Comparison of ENCODE assay signal across 21 cellular contexts in genomic region chr14:55066223-55066622, GRCh38. TPM values are rescaled to one million over a fixed set of nuclear protein-coding genes. Genes with fewer than 3 reads are reported as not detected.
DNase-seq lines count a peak whose midpoint lies in the region; ATAC-seq, FAIRE-seq and TF ChIP-seq lines count a peak whose summit lies in the region.
"Had no signal": no experiment of that assay in that cellular context is flagged by ENCODE, and none has a peak within 500 bp of the region (broad histone marks: within the 10 kb centered on the region; RNA-seq: fewer than 3 reads in every experiment).

No MANE protein-coding gene starts in this region.

- H3K4me3 ChIP-seq in cardiac muscle cell (no peak overlapping the region), right atrium auricular region (no peak overlapping the region), ascending aorta (no peak overlapping the region), spleen (no peak overlapping the region), esophagus squamous epithelium (no peak overlapping the region)
- H3K4me3 ChIP-seq: SJCRH30 had no signal

- H3K27ac ChIP-seq in cardiac muscle cell (peak overlapping the region; percentile 49), right atrium auricular region (peak overlapping the region in 1 of 2 donors; percentile 31), ascending aorta (peak overlapping the region; percentile 60 to 75), spleen (peak overlapping the region in 5 of 8 donors; percentile 1 to 55 (median 34)), esophagus squamous epithelium (no peak overlapping the region)
- H3K27ac ChIP-seq: HL-60, SJCRH30 had no signal

- DNase-seq in cardiac muscle cell (ENCODE audit: low read depth in 1 of 2, low spot score in 1 of 2): no peak
- DNase-seq in right atrium auricular region (ENCODE audit: low spot score): no peak
- DNase-seq in GM19239 (ENCODE audit: insufficient read length, low spot score): no peak
- no peak for DNase-seq in ascending aorta (ENCODE audit: low spot score in 2 of 2)
- DNase-seq in spleen: no peak
- no peak for DNase-seq in NCI-H1092 treated with DMSO at 0.1 percent for 48 hours (lab: John Stamatoyannopoulos, UW)
- DNase-seq in esophagus squamous epithelium (lab: John Stamatoyannopoulos, UW): no peak
- DNase-seq: CD4-positive, CD25-positive, alpha-beta regulatory T cell; DMS79 treated with DMSO at 0.1 percent for 48 hours; GDM1; KBM-7; NCI-H1048; NCI-H2227 treated with DMSO at 0.1 percent for 48 hours; NCI-H526; OCI-M1; RPMI8226; SJCRH30 had no signal

- H3K36me3 ChIP-seq in cardiac muscle cell (peaks cover 43% of the 10 kb centered on the region), right atrium auricular region (peaks cover 30% of the 10 kb centered on the region), ascending aorta (peaks cover 11 to 21% of the 10 kb centered on the region in 2 donors), spleen (peaks cover 0 to 67% (median 32%) of the 10 kb centered on the region in 6 donors), esophagus squamous epithelium (peaks cover 0 to 67% (median 12%) of the 10 kb centered on the region in 3 donors)

- TF ChIP-seq POLR2A in spleen (IDR thresholded peaks at IDR 0.05) (no peak), esophagus squamous epithelium (IDR thresholded peaks at IDR 0.05) (no peak)

- intact Hi-C loops in ascending aorta (cut with DNase I) (no loop called here), spleen (cut with DNase I; ENCODE audit: low total_unique reads) (no loop called here), esophagus squamous epithelium (cut with DNase I) (no loop called here)

- FAIRE-seq in GM19239 (lab: Jason Lieb, UNC): peak; percentile 4
- FAIRE-seq: D721Med had no signal

- WGBS in spleen, 5 donors: 78 to 88% (median 87%) methylated on average over 1 of the region's 1 CpG
- whole genome bisulfite sequencing in esophagus squamous epithelium, 2 donors: 85 to 90% methylated on average over 1 of the region's 1 CpG

- ATAC-seq in GM21423 (IDR thresholded peaks at IDR 0.05; ENCODE audit: unreplicated experiment): no peak
- ATAC-seq: HCT116 had no signal

- no peak for TF ChIP-seq CTCF in cardiac muscle cell (IDR thresholded peaks at IDR 0.05; ENCODE audit: low read depth, low read length)
- no peak for TF ChIP-seq CTCF in right atrium auricular region (IDR thresholded peaks at IDR 0.05)
- TF ChIP-seq CTCF in ascending aorta (IDR thresholded peaks at IDR 0.05): no peak
- no peak for TF ChIP-seq CTCF in spleen (IDR thresholded peaks at IDR 0.05 in 8 of 11, conservative IDR thresholded peaks at IDR 0.05 in 3 of 11)
- no peak for TF ChIP-seq CTCF in esophagus squamous epithelium (IDR thresholded peaks at IDR 0.05)

- H3K27me3 ChIP-seq in cardiac muscle cell (no peaks in the 10 kb centered on the region), right atrium auricular region (no peaks in the 10 kb centered on the region), ascending aorta (no peaks in the 10 kb centered on the region), spleen (replicated peaks in 1 of 7) (no peaks in the 10 kb centered on the region), esophagus squamous epithelium (no peaks in the 10 kb centered on the region)
- H3K27me3 ChIP-seq: SJCRH30 had no signal

- H3K9me3 ChIP-seq in cardiac muscle cell (ENCODE audit: low read depth): no peaks in the 10 kb centered on the region
- no peaks in the 10 kb centered on the region for H3K9me3 ChIP-seq in right atrium auricular region
- H3K9me3 ChIP-seq in ascending aorta: no peaks in the 10 kb centered on the region
- H3K9me3 ChIP-seq in spleen: no peaks in the 10 kb centered on the region
- no peaks in the 10 kb centered on the region for H3K9me3 ChIP-seq in esophagus squamous epithelium
- H3K9me3 ChIP-seq: SJCRH30 had no signal

- H3K4me1 ChIP-seq in cardiac muscle cell (ENCODE audit: low read depth) (no peaks in the 10 kb centered on the region), right atrium auricular region (peaks cover 0 to 28% of the 10 kb centered on the region in 2 donors), ascending aorta (peaks cover 6 to 20% of the 10 kb centered on the region in 2 donors), spleen (peaks cover 0 to 61% (median 11%) of the 10 kb centered on the region in 6 donors), esophagus squamous epithelium (peaks cover 0 to 25% (median 6%) of the 10 kb centered on the region in 3 donors)
- H3K4me1 ChIP-seq: SJCRH30 had no signal

RNA-seq across cellular contexts. Expression of gene MAPK1IP1L, which starts 14.8 kb away (rescaled TPM):
- total RNA-seq in cardiac muscle cell: 79.6 and 83.5 TPM in 2 replicates
- polyA plus RNA-seq in cardiac muscle cell: 97.7 and 104 TPM in 2 replicates
- total RNA-seq in right atrium auricular region: 100 to 1,000 TPM in 1 of 2 donors, 10 to 100 TPM in 1; 81.2 to 111 TPM
- total RNA-seq in ascending aorta: 51.8 TPM
- 10 to 100 TPM; 49.8 to 72.5 (median 63.5) TPM for total RNA-seq in spleen
- polyA plus RNA-seq in spleen: 10 to 100 TPM; 20.8 to 28.9 (median 24.8) TPM
- total RNA-seq in esophagus squamous epithelium: 10 to 100 TPM; 35.3 to 85.3 (median 50.4) TPM

RNA-seq across cellular contexts. Expression of gene SOCS4, which starts 39.2 kb away (rescaled TPM):
- total RNA-seq in cardiac muscle cell (6.0 and 8.5 TPM in 2 replicates), right atrium auricular region (10 to 100 TPM; 13.1 to 13.6 TPM), ascending aorta (12.9 TPM), spleen (10 to 100 TPM; 20.0 to 26.3 (median 23.8) TPM), esophagus squamous epithelium (10 to 100 TPM in 2 of 4 donors, 1 to 10 TPM in 2; 5.9 to 20.1 (median 12.1) TPM)
- polyA plus RNA-seq in cardiac muscle cell (6.5 and 8.4 TPM in 2 replicates), spleen (1 to 10 TPM; 6.4 to 9.3 (median 7.7) TPM)

RNA-seq across cellular contexts. Expression of gene WDHD1, which starts 39.3 kb away (rescaled TPM):
- total RNA-seq in cardiac muscle cell (4.9 and 5.4 TPM in 2 replicates), right atrium auricular region (under 1 TPM; 0.59 to 0.94 TPM), ascending aorta (0.11 TPM), spleen (1 to 10 TPM; 2.8 to 6.3 (median 5.3) TPM), esophagus squamous epithelium (1 to 10 TPM in 3 of 4 donors, under 1 TPM in 1; 0.80 to 7.0 (median 5.0) TPM)
- polyA plus RNA-seq in cardiac muscle cell (7.4 and 8.4 TPM in 2 replicates), spleen (1 to 10 TPM; 1.4 to 2.9 (median 2.3) TPM)

Comparison
In these comparisons a context has a peak if more than half of its experiments do, and no peak if none do; other contexts are left out.
1. H3K27ac ChIP-seq: peak in cardiac muscle cell (single experiment), ascending aorta (2 of 2) and spleen (5 of 8); none in esophagus squamous epithelium (0 of 4).